Comparison of ENCODE assay signal across 9 cellular contexts in the genomic region with DNA sequence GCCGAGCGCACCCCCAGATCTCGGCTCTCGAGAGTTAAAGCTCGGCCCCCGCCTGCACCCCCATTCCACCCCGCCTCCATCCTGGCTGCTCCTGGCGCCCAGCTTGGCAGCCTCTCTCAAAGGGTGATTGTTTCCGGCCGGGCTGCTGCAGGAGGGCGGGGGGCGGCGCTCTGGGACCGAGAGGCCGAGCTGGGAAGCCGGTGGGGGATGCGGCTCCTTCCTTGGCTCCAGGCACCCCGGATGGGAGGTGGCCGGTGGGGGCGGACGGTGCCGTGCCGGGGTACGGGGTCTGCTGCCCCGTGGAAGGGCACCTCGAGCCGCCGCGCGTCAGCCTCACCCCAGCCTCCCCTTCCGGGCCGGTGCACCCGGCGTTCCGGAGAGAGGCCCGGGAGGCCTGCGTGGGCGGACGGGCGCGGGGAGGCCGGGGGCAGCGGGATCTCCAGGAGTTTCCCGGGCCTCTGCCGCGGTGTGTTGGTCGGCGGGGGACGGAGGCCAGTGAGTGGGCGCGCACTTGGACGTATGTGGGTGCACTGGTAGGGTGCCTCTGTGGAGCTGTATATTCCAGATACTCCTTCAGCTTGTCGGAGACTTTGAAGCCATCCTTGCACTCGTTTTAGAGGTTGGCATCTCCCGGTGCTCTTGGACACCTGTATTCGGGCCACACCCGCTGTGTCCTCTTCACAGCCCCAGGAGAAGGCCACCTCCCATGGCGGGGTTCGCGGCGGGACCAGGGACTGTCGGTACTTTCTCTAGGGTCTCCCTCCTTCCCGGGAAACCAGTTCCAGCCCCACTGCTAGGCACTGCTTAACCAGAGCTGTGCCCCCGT. TPM values are rescaled to one million over a fixed set of nuclear protein-coding genes. Genes with fewer than 3 reads are reported as not detected.
DNase-seq lines count a peak whose midpoint lies in the region; ATAC-seq, FAIRE-seq and TF ChIP-seq lines count a peak whose summit lies in the region.
"Had no signal": no experiment of that assay in that cellular context is flagged by ENCODE, and none has a peak within 500 bp of the region (broad histone marks: within the 10 kb centered on the region; RNA-seq: fewer than 3 reads in every experiment).

No MANE protein-coding gene starts in this region.

- TF ChIP-seq POLR2A in GM12892 (IDR thresholded peaks at IDR 0.05; ENCODE audit: low read depth, low read length), result no peak

- H3K9me3 Mint-ChIP-seq in activated T-cell treated with anti-CD3 and anti-CD28 coated beads, Interleukin-2, amount 50 U/mL, for 4 hours, result no peaks in the 10 kb centered on the region

- H3K4me3 Mint-ChIP-seq in activated T-cell treated with anti-CD3 and anti-CD28 coated beads, Interleukin-2, amount 50 U/mL, for 4 hours, result peak overlapping the region; percentile 69

- H3K27me3 Mint-ChIP-seq in activated T-cell treated with anti-CD3 and anti-CD28 coated beads, Interleukin-2, amount 50 U/mL, for 4 hours (ENCODE audit: low read depth), result peaks cover 58% of the 10 kb centered on the region

- FAIRE-seq in GM12892 (lab: Jason Lieb, UNC), result no peak

- peaks cover 11% of the 10 kb centered on the region for H3K4me1 Mint-ChIP-seq in activated T-cell treated with anti-CD3 and anti-CD28 coated beads, Interleukin-2, amount 50 U/mL, for 4 hours (ENCODE audit: low read depth)

- peak overlapping the region; percentile 27 for H3K4me3 ChIP-seq in skeletal muscle cell (ENCODE audit: low read depth, low read length)

- no peaks in the 10 kb centered on the region for H3K36me3 Mint-ChIP-seq in activated T-cell treated with anti-CD3 and anti-CD28 coated beads, Interleukin-2, amount 50 U/mL, for 4 hours (ENCODE audit: insufficient read depth)

- ATAC-seq in activated T-cell treated with anti-CD3 and anti-CD28 coated beads, Interleukin-2, amount 50 U/mL, for 4 hours, result peak; percentile 43 to 46
- ATAC-seq in GM18861 (IDR thresholded peaks at IDR 0.05; ENCODE audit: unreplicated experiment), result no peak

- DNase-seq in NCI-H524 (lab: John Stamatoyannopoulos, UW) (peak; percentile 3 to 31), NCI-H524 treated with DMSO at 0.1 percent for 48 hours (lab: John Stamatoyannopoulos, UW) (no peak), hypothalamus (lab: John Stamatoyannopoulos, UW) (peak; percentile 32 to 96 (median 89)), skeletal muscle cell (ENCODE audit: low read depth) (no peak), GM12892 (ENCODE audit: insufficient read length) (no peak), T1000 (lab: John Stamatoyannopoulos, UW) (no peak)
- no peak for DNase-seq in activated T-cell treated with anti-CD3 and anti-CD28 coated beads, Interleukin-2, amount 50 U/mL, for 4 hours

RNA-seq across cellular contexts. Expression of a gene that starts 0.7 kb away (rescaled TPM):
- under 1 TPM; 0.05 to 0.50 (median 0.33) TPM for total RNA-seq in activated T-cell treated with anti-CD3 and anti-CD28 coated beads, Interleukin-2, amount 50 U/mL, for 4 hours
- polyA plus RNA-seq in GM12892 (2012; ENCODE audit: missing spikeins), result not detected
- total RNA-seq: glomerular endothelial cell had no signal

Comparison
In these comparisons a context has a peak if more than half of its experiments do, and no peak if none do; other contexts are left out.
1. DNase-seq: peak in NCI-H524 (2 of 2) and hypothalamus (51 of 51); none in NCI-H524 treated with DMSO at 0.1 percent for 48 hours (single experiment), activated T-cell treated with anti-CD3 and anti-CD28 coated beads, Interleukin-2, amount 50 U/mL, for 4 hours (single experiment), skeletal muscle cell (single experiment), GM12892 (single experiment) and T1000 (single experiment).